30 cellular contexts compared by ENCODE assay signal in the genomic region with DNA sequence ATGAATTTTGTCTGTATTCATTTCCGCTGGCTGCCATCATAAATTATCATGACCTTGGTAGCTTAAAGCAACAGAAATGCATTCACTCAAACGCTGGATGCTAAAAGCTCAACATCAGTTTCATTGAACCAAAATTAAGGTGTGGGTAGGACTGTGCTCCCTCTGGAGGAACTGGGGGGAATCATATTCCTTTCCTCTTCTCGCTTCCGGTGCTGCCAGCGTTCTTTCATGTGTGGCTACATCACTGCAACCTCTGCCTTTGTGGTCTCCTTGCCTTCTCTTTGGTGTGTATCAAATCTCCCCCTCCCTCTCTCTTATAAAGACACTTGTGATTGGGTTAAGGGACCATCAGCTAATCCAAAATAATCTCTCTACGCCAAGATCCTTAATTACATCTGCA. TPM values are rescaled to one million over a fixed set of nuclear protein-coding genes. Genes with fewer than 3 reads are reported as not detected.
"Had no signal": no experiment of that assay in that cellular context is flagged by ENCODE, and none has a peak within 500 bp of the region (broad histone marks: within the 10 kb centered on the region; RNA-seq: fewer than 3 reads in every experiment).

No MANE protein-coding gene starts in this region.

- H3K36me3 ChIP-seq: adrenal gland, colonic mucosa, pancreas, prostate gland, thoracic aorta, uterus had no signal

- DNase-seq: activated CD4-positive, alpha-beta T cell treated with anti-CD3 and anti-CD28 coated beads for 48 hours; activated CD4-positive, alpha-beta T cell treated with anti-CD3 and anti-CD28 coated beads, Interleukin-2, amount 50 U/mL, for 48 hours; activated CD8-positive, alpha-beta memory T cell treated with anti-CD3 and anti-CD28 coated beads for 24 hours; activated effector memory CD4-positive, alpha-beta T cell treated with anti-CD3 and anti-CD28 coated beads, Interleukin-2, amount 50 U/mL, for 16 hours; activated naive CD4-positive, alpha-beta T cell treated with anti-CD3 and anti-CD28 coated beads for 36 hours; activated naive CD8-positive, alpha-beta T cell treated with anti-CD3 and anti-CD28 coated beads for 36 hours; adrenal gland; aorta; body of pancreas; colonic mucosa; effector memory CD8-positive, alpha-beta T cell; foreskin melanocyte; glutamatergic neuron; left colon; midbrain; naive thymus-derived CD4-positive, alpha-beta T cell; pancreas; retina; stimulated activated CD4-positive, alpha-beta T cell treated with anti-CD3 and anti-CD28 coated beads, Interleukin-4, amount 100 ng/mL, for 24 hours; uterus had no signal

- H3K27me3 ChIP-seq: adrenal gland, body of pancreas, colonic mucosa, pancreas, uterus had no signal

- H3K4me3 ChIP-seq: adrenal gland, body of pancreas, colonic mucosa, pancreas, prostate gland, skin epidermis, thoracic aorta, uterus had no signal

- ATAC-seq: activated CD4-positive, CD25-positive, alpha-beta regulatory T cell treated with anti-CD3 and anti-CD28 coated beads, Interleukin-2, amount 50 U/mL, for 24 hours; body of pancreas; effector memory CD8-positive, alpha-beta T cell; esophagus mucosa; left colon; naive thymus-derived CD4-positive, alpha-beta T cell; pancreas; sciatic nerve; stimulated activated effector memory CD8-positive, alpha-beta T cell treated with anti-CD3 and anti-CD28 coated beads, Interleukin-12 subunit alpha, Interleukin-12 subunit beta, amount 100 ng/mL, for 72 hours had no signal

- FAIRE-seq: endothelial cell of umbilical vein, keratinocyte, pancreas had no signal

- H3K4me1 ChIP-seq: adrenal gland, body of pancreas, colonic mucosa, pancreas, prostate gland, uterus had no signal

- H3K27ac ChIP-seq: adrenal gland, body of pancreas, colonic mucosa, pancreas, prostate gland, skin epidermis, thoracic aorta, uterus, VCaP had no signal

- H3K9me3 ChIP-seq: adrenal gland, body of pancreas, colonic mucosa, pancreas, prostate gland, thoracic aorta, uterus had no signal

RNA-seq across cellular contexts. Expression of a gene that starts 39.5 kb away (rescaled TPM):
- total RNA-seq: body of pancreas, thoracic aorta had no signal
- polyA plus RNA-seq: naive thymus-derived CD4-positive, alpha-beta T cell; pancreas had no signal
